ENCODE assay signal across 8 cellular contexts in the genomic region with DNA sequence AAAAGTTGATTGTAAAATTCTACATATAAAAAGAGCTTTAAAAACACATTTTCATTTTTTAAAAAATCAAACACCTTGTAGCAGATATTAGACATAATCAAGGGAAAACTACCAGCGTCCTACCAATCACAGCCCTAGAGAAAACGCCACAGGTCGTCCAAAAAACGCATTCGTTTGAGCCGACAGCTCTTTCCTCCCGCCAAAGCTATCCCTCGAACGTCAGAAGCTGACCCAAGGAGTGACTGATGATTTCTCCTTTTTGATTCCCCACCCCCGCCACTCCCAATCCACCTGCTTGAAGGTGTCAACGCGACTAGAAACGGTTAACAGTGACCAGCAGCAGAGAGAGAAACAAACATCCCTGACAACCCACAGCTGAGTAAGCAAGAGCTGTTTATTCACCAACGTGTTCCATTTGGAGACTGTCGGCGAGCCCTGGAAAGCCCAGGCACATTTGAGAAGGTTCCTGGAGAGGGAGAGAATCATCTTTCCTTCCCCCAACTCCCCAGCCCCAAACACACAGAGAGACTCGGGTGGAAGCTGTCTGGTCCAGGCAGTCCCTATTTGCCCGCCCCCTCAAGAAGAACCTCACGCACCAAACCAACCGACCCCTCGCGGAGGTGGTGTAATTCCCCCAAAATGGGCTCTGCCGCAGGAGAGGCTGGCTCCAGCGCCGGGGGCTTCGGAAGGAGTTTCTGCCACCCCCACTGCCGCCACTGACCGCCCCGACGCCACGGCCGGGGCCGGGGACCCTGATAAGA. TPM values are rescaled to one million over a fixed set of nuclear protein-coding genes. Genes with fewer than 3 reads are reported as not detected.
DNase-seq lines count a peak whose midpoint lies in the region; ATAC-seq and TF ChIP-seq lines count a peak whose summit lies in the region.

No MANE protein-coding gene starts in this region.

- CTCF ChIA-PET in Calu3 (lab: Charles Lee), result interaction anchor here (1.0 to 3.9 kb wide), 5 partner anchors 26 to 202 kb away, joined by 3 to 25 read pairs (median 3); no protein-coding TSS in a partner anchor

- in situ Hi-C loops in gastrocnemius medialis (cut with MboI; ENCODE audit: low sequenced_read_pairs in 4 of 4), result loop anchor here in 3 of 4 donors (10.0 to 25.0 kb wide), 3 partner anchors 195 to 205 kb away; no protein-coding TSS in a partner anchor

- H3K4me3 Mint-ChIP-seq in Calu3 (ENCODE audit: low read depth, unreplicated experiment) (peak overlapping the region; percentile 77), brain (peak overlapping the region; percentile 95 to 98 (median 98))

- peak; percentile 23 for DNase-seq in Calu3
- DNase-seq in SJCRH30, result peak; percentile 53 to 74
- DNase-seq in gastrocnemius medialis, result peak; percentile 53 to 54

- no peaks in the 10 kb centered on the region for H3K4me1 Mint-ChIP-seq in Calu3 (ENCODE audit: low read depth, unreplicated experiment)
- H3K4me1 Mint-ChIP-seq in brain, result peaks cover 35% of the 10 kb centered on the region

- H3K9me3 Mint-ChIP-seq in Calu3 (ENCODE audit: low read depth, unreplicated experiment) (no peaks in the 10 kb centered on the region), brain (no peaks in the 10 kb centered on the region)

- TSS peak; percentile 65 for BruUV-seq in Calu3 (replicated peaks; lab: Mats Ljungman, UMichigan)

- H3K9ac ChIP-seq in HUES6 (ENCODE audit: low read length), result peak overlapping the region; percentile 93
- peak overlapping the region; percentile 89 for H3K9ac ChIP-seq in iPS-18a (ENCODE audit: low read length)

- H3K36me3 ChIP-seq in HUES6 (ENCODE audit: control insufficient read depth, insufficient read depth, low read length), result peaks cover 16% of the 10 kb centered on the region
- peaks cover 8% of the 10 kb centered on the region for H3K36me3 ChIP-seq in SJCRH30
- H3K36me3 ChIP-seq in iPS-18a (ENCODE audit: control insufficient read depth, low read depth, low read length), result peaks cover 10% of the 10 kb centered on the region
- no peaks in the 10 kb centered on the region for H3K36me3 ChIP-seq in gastrocnemius medialis

- H3K4me3 ChIP-seq in HUES6 (ENCODE audit: low read depth, low read length), result peak overlapping the region; percentile 99
- peak overlapping the region; percentile 85 for H3K4me3 ChIP-seq in SJCRH30
- H3K4me3 ChIP-seq in iPS-18a (ENCODE audit: low read length), result peak overlapping the region; percentile 92
- H3K4me3 ChIP-seq in gastrocnemius medialis, result peak overlapping the region; percentile 67 to 93 (median 88)

- H3K27me3 Mint-ChIP-seq in Calu3 (ENCODE audit: unreplicated experiment) (no peaks in the 10 kb centered on the region), brain (peaks cover 21% of the 10 kb centered on the region)

- H3K4me1 ChIP-seq in HUES6 (ENCODE audit: control insufficient read depth, insufficient read depth, low read length) (peaks cover 7% of the 10 kb centered on the region), SJCRH30 (no peaks in the 10 kb centered on the region), iPS-18a (ENCODE audit: control insufficient read depth, low read depth, low read length) (peaks cover 8% of the 10 kb centered on the region), gastrocnemius medialis (peaks cover 11 to 18% of the 10 kb centered on the region in 2 donors)

- ATAC-seq in GM21360 (IDR thresholded peaks at IDR 0.05; ENCODE audit: unreplicated experiment), result peak; percentile 15
- ATAC-seq in gastrocnemius medialis, result peak; percentile 55 to 72
- ATAC-seq in GM18520 (IDR thresholded peaks at IDR 0.05; ENCODE audit: unreplicated experiment), result no peak

- TF ChIP-seq CTCF in Calu3 (IDR thresholded peaks at IDR 0.05; ENCODE audit: unreplicated experiment), result no peak
- TF ChIP-seq CTCF in brain (conservative IDR thresholded peaks at IDR 0.05), result no peak
- no peak for TF ChIP-seq CTCF in gastrocnemius medialis (IDR thresholded peaks at IDR 0.05 in 4 of 5, conservative IDR thresholded peaks at IDR 0.05 in 1 of 5)

- H3K27me3 ChIP-seq in HUES6 (ENCODE audit: control insufficient read depth, insufficient read depth, low read length) (no peaks in the 10 kb centered on the region), SJCRH30 (no peaks in the 10 kb centered on the region), iPS-18a (ENCODE audit: control insufficient read depth, insufficient read depth, low read length) (no peaks in the 10 kb centered on the region), gastrocnemius medialis (no peaks in the 10 kb centered on the region)

- intact Hi-C loops in Calu3 (cut with micrococcal nuclease; ENCODE audit: unreplicated experiment) (loop anchor here (2.0 kb wide), 1 partner anchor 47 kb away; no protein-coding TSS in a partner anchor), gastrocnemius medialis (cut with DNase I; ENCODE audit: low total_unique reads) (loop anchor here (2.0 to 5.0 kb wide), 4 partner anchors 142 to 493 kb away; partner anchors contain the start of gene TNKS2)

- no peak for TF ChIP-seq POLR2A in gastrocnemius medialis (IDR thresholded peaks at IDR 0.05)

- H3K27ac ChIP-seq in HUES6 (ENCODE audit: low read depth, low read length) (peak overlapping the region; percentile 34; the same call in 1 of the 2 replicates), SJCRH30 (peak overlapping the region; percentile 84), iPS-18a (ENCODE audit: low read length) (peak overlapping the region; percentile 34), gastrocnemius medialis (peak overlapping the region; percentile 89 to 98 (median 93))

- H3K27ac Mint-ChIP-seq in Calu3 (ENCODE audit: unreplicated experiment) (peak overlapping the region; percentile 42), brain (peak overlapping the region; percentile 87 to 93 (median 92))

- H3K9me3 ChIP-seq in HUES6 (ENCODE audit: control insufficient read depth, insufficient read depth, low read depth, low read length) (no peaks in the 10 kb centered on the region), SJCRH30 (replicated peaks) (no peaks in the 10 kb centered on the region), iPS-18a (ENCODE audit: control insufficient read depth, low read depth, low read length) (no peaks in the 10 kb centered on the region), gastrocnemius medialis (no peaks in the 10 kb centered on the region)

- H3K36me3 Mint-ChIP-seq in Calu3 (ENCODE audit: insufficient read depth, unreplicated experiment) (peaks cover 29% of the 10 kb centered on the region), brain (peaks cover 19% of the 10 kb centered on the region)

RNA-seq across cellular contexts. Expression of gene CPEB3, which starts 0.6 kb away (rescaled TPM):
- total RNA-seq in Calu3 (2022) (2.8 and 3.6 TPM in 2 replicates), gastrocnemius medialis (10 to 100 TPM; 14.5 to 22.5 (median 18.0) TPM)
- 1.7 and 1.8 TPM in 2 replicates for total RNA-seq in SJCRH30 (2014; rRNA removed; shearing (Covaris generic))
- 3.9 TPM for polyA plus RNA-seq in brain (ENCODE audit: insufficient read depth, low read depth, low replicate concordance)

RNA-seq across cellular contexts. Expression of gene MARCHF5, which starts 0.7 kb away (rescaled TPM):
- total RNA-seq in Calu3 (2022) (27.1 and 28.1 TPM in 2 replicates), gastrocnemius medialis (10 to 100 TPM; 13.0 to 24.4 (median 15.4) TPM)
- 13.5 and 18.2 TPM in 2 replicates for total RNA-seq in SJCRH30 (2014; rRNA removed; shearing (Covaris generic))
- 33.3 TPM for polyA plus RNA-seq in brain (ENCODE audit: insufficient read depth, low read depth, low replicate concordance)

Comparison
In these comparisons a context has a peak if more than half of its experiments do, and no peak if none do; other contexts are left out.
1. H3K27ac ChIP-seq: peak in every context shown above with its lines; median percentile 93 in gastrocnemius medialis; 84 in SJCRH30; 34 in HUES6; 34 in iPS-18a.